Comparison of ENCODE assay signal across 3 cellular contexts in the genomic region with DNA sequence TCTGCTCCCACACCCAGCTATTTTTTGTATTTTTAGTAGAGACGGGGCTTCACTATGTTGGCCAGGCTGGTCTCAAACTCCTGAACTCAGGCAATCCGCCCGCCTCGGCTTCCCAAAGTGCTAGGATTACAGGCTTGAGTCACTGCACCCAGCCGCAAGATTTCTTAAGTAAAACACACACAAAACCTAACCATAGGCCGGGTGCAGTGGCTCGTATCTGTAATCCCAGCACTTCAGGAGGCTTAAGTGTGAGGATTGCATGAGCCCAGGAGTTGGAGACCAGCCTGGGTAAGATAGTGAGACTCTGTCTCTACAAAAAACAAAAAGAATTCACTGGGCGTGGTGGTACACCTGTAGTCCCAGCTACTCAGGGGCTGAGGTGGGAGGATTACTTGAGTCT. TPM values are rescaled to one million over a fixed set of nuclear protein-coding genes. Genes with fewer than 3 reads are reported as not detected.
"Had no signal": no experiment of that assay in that cellular context is flagged by ENCODE, and none has a peak within 500 bp of the region (broad histone marks: within the 10 kb centered on the region; RNA-seq: fewer than 3 reads in every experiment).

No MANE protein-coding gene starts in this region.

RNA-seq across cellular contexts. Expression of a gene that starts 8.9 kb away (rescaled TPM):
- polyA plus RNA-seq: immature natural killer cell had no signal

RNA-seq across cellular contexts. Expression of a gene that starts 51.5 kb away (rescaled TPM):
- total RNA-seq: kidney epithelial cell, myocyte had no signal
- polyA plus RNA-seq: immature natural killer cell had no signal
